ENCODE assay signal across 1 cellular context in genomic region chr3:42829628-42830436, GRCh38.
A peak's percentile ranks its signal among the peaks of the same experiment; 100 is the strongest.
TF ChIP-seq lines count a peak whose summit lies in the region.

No MANE protein-coding gene starts in this region.

TF ChIP-seq in HepG2, 621 proteins besides CTCF, POLR2A, EP300 and RAD21 (continued from another document and continues in another):
- TF ChIP-seq FOXP4 (CRISPR knock-in tag; IDR thresholded peaks at IDR 0.05) (0 out of 2 replicates have a peak, but pooled peaks have one; percentile 46), SCMH1 (CRISPR knock-in tag; IDR thresholded peaks at IDR 0.05; ENCODE audit: borderline replicate concordance) (no peak), ATF2 (CRISPR knock-in tag; IDR thresholded peaks at IDR 0.05) (no peak; the same call in 1 of the 2 replicates), RBM39 (IDR thresholded peaks at IDR 0.05; ENCODE audit: low read depth, low read length, poor library complexity, severe bottlenecking) (no peak), ZNF234 (CRISPR knock-in tag; conservative IDR thresholded peaks at IDR 0.05) (no peak), IKZF1 (IDR thresholded peaks at IDR 0.05) (no peak), FLYWCH1 (CRISPR knock-in tag; IDR thresholded peaks at IDR 0.05) (no peak), CEBPB (IDR thresholded peaks at IDR 0.05; ENCODE audit: borderline replicate concordance, low read depth, low read length) (0 out of 2 replicates have a peak, but pooled peaks have one; percentile 39), ZBTB7A (CRISPR knock-in tag; IDR thresholded peaks at IDR 0.05) (peak; percentile 16; the same call in 1 of the 2 replicates), ZNF644 (CRISPR knock-in tag; IDR thresholded peaks at IDR 0.05; ENCODE audit: low read depth) (peak; percentile 68), NFIC (IDR thresholded peaks at IDR 0.05; ENCODE audit: low read length) (peak; percentile 71), ZNF10 (CRISPR knock-in tag; IDR thresholded peaks at IDR 0.05; ENCODE audit: borderline replicate concordance, low read depth) (no peak), ZNF543 (CRISPR knock-in tag; IDR thresholded peaks at IDR 0.05) (0 out of 2 replicates have a peak, but pooled peaks have one; percentile 10), NR0B2 (CRISPR knock-in tag; IDR thresholded peaks at IDR 0.05) (no peak), MXD4 (CRISPR knock-in tag; IDR thresholded peaks at IDR 0.05) (no peak), ZNF761 (CRISPR knock-in tag; conservative IDR thresholded peaks at IDR 0.05) (no peak), FOSL1 (CRISPR knock-in tag; IDR thresholded peaks at IDR 0.05; ENCODE audit: borderline replicate concordance) (no peak), DMAP1 (CRISPR knock-in tag; IDR thresholded peaks at IDR 0.05) (no peak), ZNF263 (CRISPR knock-in tag; IDR thresholded peaks at IDR 0.05) (no peak), DPF2 (CRISPR knock-in tag; IDR thresholded peaks at IDR 0.05; ENCODE audit: borderline replicate concordance, low read depth) (0 out of 2 replicates have a peak, but pooled peaks have one; percentile 21), GFI1 (CRISPR knock-in tag; IDR thresholded peaks at IDR 0.05; ENCODE audit: borderline replicate concordance) (0 out of 2 replicates have a peak, but pooled peaks have one; percentile 52), ZNF792 (CRISPR knock-in tag; IDR thresholded peaks at IDR 0.05) (no peak), ZNF225 (CRISPR knock-in tag; IDR thresholded peaks at IDR 0.05) (no peak), CENPBD1 (CRISPR knock-in tag; IDR thresholded peaks at IDR 0.05; ENCODE audit: borderline replicate concordance, low read depth) (no peak)
- TF ChIP-seq, protein P1, sequence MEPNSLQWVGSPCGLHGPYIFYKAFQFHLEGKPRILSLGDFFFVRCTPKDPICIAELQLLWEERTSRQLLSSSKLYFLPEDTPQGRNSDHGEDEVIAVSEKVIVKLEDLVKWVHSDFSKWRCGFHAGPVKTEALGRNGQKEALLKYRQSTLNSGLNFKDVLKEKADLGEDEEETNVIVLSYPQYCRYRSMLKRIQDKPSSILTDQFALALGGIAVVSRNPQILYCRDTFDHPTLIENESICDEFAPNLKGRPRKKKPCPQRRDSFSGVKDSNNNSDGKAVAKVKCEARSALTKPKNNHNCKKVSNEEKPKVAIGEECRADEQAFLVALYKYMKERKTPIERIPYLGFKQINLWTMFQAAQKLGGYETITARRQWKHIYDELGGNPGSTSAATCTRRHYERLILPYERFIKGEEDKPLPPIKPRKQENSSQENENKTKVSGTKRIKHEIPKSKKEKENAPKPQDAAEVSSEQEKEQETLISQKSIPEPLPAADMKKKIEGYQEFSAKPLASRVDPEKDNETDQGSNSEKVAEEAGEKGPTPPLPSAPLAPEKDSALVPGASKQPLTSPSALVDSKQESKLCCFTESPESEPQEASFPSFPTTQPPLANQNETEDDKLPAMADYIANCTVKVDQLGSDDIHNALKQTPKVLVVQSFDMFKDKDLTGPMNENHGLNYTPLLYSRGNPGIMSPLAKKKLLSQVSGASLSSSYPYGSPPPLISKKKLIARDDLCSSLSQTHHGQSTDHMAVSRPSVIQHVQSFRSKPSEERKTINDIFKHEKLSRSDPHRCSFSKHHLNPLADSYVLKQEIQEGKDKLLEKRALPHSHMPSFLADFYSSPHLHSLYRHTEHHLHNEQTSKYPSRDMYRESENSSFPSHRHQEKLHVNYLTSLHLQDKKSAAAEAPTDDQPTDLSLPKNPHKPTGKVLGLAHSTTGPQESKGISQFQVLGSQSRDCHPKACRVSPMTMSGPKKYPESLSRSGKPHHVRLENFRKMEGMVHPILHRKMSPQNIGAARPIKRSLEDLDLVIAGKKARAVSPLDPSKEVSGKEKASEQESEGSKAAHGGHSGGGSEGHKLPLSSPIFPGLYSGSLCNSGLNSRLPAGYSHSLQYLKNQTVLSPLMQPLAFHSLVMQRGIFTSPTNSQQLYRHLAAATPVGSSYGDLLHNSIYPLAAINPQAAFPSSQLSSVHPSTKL (CRISPR knock-in tag; IDR thresholded peaks at IDR 0.05), result peak; percentile 44
- TF ChIP-seq, protein P2, sequence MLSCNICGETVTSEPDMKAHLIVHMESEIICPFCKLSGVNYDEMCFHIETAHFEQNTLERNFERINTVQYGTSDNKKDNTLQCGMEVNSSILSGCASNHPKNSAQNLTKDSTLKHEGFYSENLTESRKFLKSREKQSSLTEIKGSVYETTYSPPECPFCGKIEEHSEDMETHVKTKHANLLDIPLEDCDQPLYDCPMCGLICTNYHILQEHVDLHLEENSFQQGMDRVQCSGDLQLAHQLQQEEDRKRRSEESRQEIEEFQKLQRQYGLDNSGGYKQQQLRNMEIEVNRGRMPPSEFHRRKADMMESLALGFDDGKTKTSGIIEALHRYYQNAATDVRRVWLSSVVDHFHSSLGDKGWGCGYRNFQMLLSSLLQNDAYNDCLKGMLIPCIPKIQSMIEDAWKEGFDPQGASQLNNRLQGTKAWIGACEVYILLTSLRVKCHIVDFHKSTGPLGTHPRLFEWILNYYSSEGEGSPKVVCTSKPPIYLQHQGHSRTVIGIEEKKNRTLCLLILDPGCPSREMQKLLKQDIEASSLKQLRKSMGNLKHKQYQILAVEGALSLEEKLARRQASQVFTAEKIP (CRISPR knock-in tag; IDR thresholded peaks at IDR 0.05; ENCODE audit: borderline replicate concordance), result no peak
- TF ChIP-seq, protein P3, sequence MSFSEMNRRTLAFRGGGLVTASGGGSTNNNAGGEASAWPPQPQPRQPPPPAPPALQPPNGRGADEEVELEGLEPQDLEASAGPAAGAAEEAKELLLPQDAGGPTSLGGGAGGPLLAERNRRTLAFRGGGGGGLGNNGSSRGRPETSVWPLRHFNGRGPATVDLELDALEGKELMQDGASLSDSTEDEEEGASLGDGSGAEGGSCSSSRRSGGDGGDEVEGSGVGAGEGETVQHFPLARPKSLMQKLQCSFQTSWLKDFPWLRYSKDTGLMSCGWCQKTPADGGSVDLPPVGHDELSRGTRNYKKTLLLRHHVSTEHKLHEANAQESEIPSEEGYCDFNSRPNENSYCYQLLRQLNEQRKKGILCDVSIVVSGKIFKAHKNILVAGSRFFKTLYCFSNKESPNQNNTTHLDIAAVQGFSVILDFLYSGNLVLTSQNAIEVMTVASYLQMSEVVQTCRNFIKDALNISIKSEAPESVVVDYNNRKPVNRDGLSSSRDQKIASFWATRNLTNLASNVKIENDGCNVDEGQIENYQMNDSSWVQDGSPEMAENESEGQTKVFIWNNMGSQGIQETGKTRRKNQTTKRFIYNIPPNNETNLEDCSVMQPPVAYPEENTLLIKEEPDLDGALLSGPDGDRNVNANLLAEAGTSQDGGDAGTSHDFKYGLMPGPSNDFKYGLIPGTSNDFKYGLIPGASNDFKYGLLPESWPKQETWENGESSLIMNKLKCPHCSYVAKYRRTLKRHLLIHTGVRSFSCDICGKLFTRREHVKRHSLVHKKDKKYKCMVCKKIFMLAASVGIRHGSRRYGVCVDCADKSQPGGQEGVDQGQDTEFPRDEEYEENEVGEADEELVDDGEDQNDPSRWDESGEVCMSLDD (CRISPR knock-in tag; IDR thresholded peaks at IDR 0.05; ENCODE audit: borderline replicate concordance), result peak; percentile 62; the same call in 1 of the 2 replicates
- TF ChIP-seq, protein P4, sequence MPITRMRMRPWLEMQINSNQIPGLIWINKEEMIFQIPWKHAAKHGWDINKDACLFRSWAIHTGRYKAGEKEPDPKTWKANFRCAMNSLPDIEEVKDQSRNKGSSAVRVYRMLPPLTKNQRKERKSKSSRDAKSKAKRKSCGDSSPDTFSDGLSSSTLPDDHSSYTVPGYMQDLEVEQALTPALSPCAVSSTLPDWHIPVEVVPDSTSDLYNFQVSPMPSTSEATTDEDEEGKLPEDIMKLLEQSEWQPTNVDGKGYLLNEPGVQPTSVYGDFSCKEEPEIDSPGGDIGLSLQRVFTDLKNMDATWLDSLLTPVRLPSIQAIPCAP (CRISPR knock-in tag; IDR thresholded peaks at IDR 0.05; ENCODE audit: low read depth), result no peak
- TF ChIP-seq, protein P5, sequence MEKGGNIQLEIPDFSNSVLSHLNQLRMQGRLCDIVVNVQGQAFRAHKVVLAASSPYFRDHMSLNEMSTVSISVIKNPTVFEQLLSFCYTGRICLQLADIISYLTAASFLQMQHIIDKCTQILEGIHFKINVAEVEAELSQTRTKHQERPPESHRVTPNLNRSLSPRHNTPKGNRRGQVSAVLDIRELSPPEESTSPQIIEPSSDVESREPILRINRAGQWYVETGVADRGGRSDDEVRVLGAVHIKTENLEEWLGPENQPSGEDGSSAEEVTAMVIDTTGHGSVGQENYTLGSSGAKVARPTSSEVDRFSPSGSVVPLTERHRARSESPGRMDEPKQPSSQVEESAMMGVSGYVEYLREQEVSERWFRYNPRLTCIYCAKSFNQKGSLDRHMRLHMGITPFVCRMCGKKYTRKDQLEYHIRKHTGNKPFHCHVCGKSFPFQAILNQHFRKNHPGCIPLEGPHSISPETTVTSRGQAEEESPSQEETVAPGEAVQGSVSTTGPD (CRISPR knock-in tag; IDR thresholded peaks at IDR 0.05), result no peak
- TF ChIP-seq, protein P6, sequence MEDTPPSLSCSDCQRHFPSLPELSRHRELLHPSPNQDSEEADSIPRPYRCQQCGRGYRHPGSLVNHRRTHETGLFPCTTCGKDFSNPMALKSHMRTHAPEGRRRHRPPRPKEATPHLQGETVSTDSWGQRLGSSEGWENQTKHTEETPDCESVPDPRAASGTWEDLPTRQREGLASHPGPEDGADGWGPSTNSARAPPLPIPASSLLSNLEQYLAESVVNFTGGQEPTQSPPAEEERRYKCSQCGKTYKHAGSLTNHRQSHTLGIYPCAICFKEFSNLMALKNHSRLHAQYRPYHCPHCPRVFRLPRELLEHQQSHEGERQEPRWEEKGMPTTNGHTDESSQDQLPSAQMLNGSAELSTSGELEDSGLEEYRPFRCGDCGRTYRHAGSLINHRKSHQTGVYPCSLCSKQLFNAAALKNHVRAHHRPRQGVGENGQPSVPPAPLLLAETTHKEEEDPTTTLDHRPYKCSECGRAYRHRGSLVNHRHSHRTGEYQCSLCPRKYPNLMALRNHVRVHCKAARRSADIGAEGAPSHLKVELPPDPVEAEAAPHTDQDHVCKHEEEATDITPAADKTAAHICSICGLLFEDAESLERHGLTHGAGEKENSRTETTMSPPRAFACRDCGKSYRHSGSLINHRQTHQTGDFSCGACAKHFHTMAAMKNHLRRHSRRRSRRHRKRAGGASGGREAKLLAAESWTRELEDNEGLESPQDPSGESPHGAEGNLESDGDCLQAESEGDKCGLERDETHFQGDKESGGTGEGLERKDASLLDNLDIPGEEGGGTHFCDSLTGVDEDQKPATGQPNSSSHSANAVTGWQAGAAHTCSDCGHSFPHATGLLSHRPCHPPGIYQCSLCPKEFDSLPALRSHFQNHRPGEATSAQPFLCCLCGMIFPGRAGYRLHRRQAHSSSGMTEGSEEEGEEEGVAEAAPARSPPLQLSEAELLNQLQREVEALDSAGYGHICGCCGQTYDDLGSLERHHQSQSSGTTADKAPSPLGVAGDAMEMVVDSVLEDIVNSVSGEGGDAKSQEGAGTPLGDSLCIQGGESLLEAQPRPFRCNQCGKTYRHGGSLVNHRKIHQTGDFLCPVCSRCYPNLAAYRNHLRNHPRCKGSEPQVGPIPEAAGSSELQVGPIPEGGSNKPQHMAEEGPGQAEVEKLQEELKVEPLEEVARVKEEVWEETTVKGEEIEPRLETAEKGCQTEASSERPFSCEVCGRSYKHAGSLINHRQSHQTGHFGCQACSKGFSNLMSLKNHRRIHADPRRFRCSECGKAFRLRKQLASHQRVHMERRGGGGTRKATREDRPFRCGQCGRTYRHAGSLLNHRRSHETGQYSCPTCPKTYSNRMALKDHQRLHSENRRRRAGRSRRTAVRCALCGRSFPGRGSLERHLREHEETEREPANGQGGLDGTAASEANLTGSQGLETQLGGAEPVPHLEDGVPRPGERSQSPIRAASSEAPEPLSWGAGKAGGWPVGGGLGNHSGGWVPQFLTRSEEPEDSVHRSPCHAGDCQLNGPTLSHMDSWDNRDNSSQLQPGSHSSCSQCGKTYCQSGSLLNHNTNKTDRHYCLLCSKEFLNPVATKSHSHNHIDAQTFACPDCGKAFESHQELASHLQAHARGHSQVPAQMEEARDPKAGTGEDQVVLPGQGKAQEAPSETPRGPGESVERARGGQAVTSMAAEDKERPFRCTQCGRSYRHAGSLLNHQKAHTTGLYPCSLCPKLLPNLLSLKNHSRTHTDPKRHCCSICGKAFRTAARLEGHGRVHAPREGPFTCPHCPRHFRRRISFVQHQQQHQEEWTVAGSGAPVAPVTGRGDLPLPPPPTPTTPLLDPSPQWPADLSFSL (CRISPR knock-in tag; IDR thresholded peaks at IDR 0.05), result no peak
